In genomic region chr20:47434128-47434779, GRCh38 we compare ENCODE assay signal across 7 cellular contexts.
DNase-seq lines count a peak whose midpoint lies in the region; FAIRE-seq and TF ChIP-seq lines count a peak whose summit lies in the region.
"Not testable (repeated sequence)": the region's sequence is repeated elsewhere in the genome, so short reads cannot be mapped to it uniquely, and the experiment has no call there.

No MANE protein-coding gene starts in this region.

- not testable (repeated sequence) for H3K27ac ChIP-seq in mesenchymal stem cell (ENCODE audit: low read length, poor library complexity, severe bottlenecking)

- not testable (repeated sequence) for H3K9ac ChIP-seq in mesenchymal stem cell (ENCODE audit: low read length)

- H3K14ac ChIP-seq in mesenchymal stem cell (ENCODE audit: low read length in 2 of 2) = not testable (repeated sequence)

- DNase-seq in ELF-1 (ENCODE audit: low read depth, low spot score) = peak; percentile 29
- DNase-seq in H54 (ENCODE audit: insufficient read length, low spot score) = peak; percentile 43
- peak; percentile 79 for DNase-seq in HuH-7.5 (ENCODE audit: low spot score)
- DNase-seq in RKO (ENCODE audit: low spot score) = peak; percentile 76
- DNase-seq in amniotic epithelial cell (ENCODE audit: low read depth) = peak; percentile 97
- DNase-seq in fibroblast of gingiva (ENCODE audit: low read depth) = peak; percentile 32
- peak; percentile 83 for DNase-seq in mesenchymal stem cell

- not testable (repeated sequence) for H4K91ac ChIP-seq in mesenchymal stem cell (ENCODE audit: low read length)

- H3K4ac ChIP-seq in mesenchymal stem cell (ENCODE audit: low read depth in 1 of 2, low read length in 2 of 2) = not testable (repeated sequence)

- H3K23ac ChIP-seq in mesenchymal stem cell (ENCODE audit: low read length in 2 of 2) = not testable (repeated sequence)

- not testable (repeated sequence) for H2BK12ac ChIP-seq in mesenchymal stem cell (ENCODE audit: low read length in 2 of 2)

- not testable (repeated sequence) for H2BK5ac ChIP-seq in mesenchymal stem cell (ENCODE audit: low read depth, low read length, poor library complexity, severe bottlenecking)

- not testable (repeated sequence) for H3K79me1 ChIP-seq in mesenchymal stem cell (replicated peaks; ENCODE audit: low read length, poor library complexity, severe bottlenecking)

- peak; percentile 69 for FAIRE-seq in H54 (lab: Jason Lieb, UNC)

- H3K36me3 ChIP-seq in mesenchymal stem cell (ENCODE audit: control insufficient read depth in 1 of 2, insufficient read depth in 2 of 2, low read depth in 1 of 2, low read length in 2 of 2) = not testable (repeated sequence)

- not testable (repeated sequence) for H2AFZ ChIP-seq in mesenchymal stem cell (ENCODE audit: low read depth, low read length)

- not testable (repeated sequence) for H4K8ac ChIP-seq in mesenchymal stem cell (ENCODE audit: low read length)

- not testable (repeated sequence) for H3K4me2 ChIP-seq in mesenchymal stem cell (ENCODE audit: low read length, poor library complexity, severe bottlenecking)

- WGBS in mesenchymal stem cell = 67% methylated on average over 9 of the region's 13 CpGs

- not testable (repeated sequence) for H2BK15ac ChIP-seq in mesenchymal stem cell (ENCODE audit: low read depth, poor library complexity, severe bottlenecking)

- H2AK5ac ChIP-seq in mesenchymal stem cell (ENCODE audit: low read length, severe bottlenecking) = not testable (repeated sequence)

- H3K4me3 ChIP-seq in mesenchymal stem cell (ENCODE audit: insufficient read depth in 1 of 2, low read depth in 1 of 2, low read length in 2 of 2) = not testable (repeated sequence)

- not testable (repeated sequence) for H3K9me3 ChIP-seq in mesenchymal stem cell (ENCODE audit: control insufficient read depth, low read length)

- not testable (repeated sequence) for H3K4me1 ChIP-seq in mesenchymal stem cell (ENCODE audit: control insufficient read depth, insufficient read depth, low read depth, low read length)

- not testable (repeated sequence) for TF ChIP-seq POLR2A in H54 (IDR thresholded peaks at IDR 0.05; ENCODE audit: low read depth, low read length)

- not testable (repeated sequence) for H3K27me3 ChIP-seq in mesenchymal stem cell (ENCODE audit: control insufficient read depth in 1 of 2, insufficient read depth in 1 of 2, low read length in 2 of 2)

- not testable (repeated sequence) for H2BK120ac ChIP-seq in mesenchymal stem cell (ENCODE audit: low read depth, low read length)

- H3K18ac ChIP-seq in mesenchymal stem cell (ENCODE audit: low read depth in 1 of 2, low read length in 2 of 2) = not testable (repeated sequence)

Comparison
In these comparisons a context has a peak if more than half of its experiments do, and no peak if none do; other contexts are left out.
1. DNase-seq: peak in every context shown above with its lines; median percentile 97 in amniotic epithelial cell; 83 in mesenchymal stem cell; 79 in HuH-7.5; 76 in RKO; 43 in H54; 32 in fibroblast of gingiva; 29 in ELF-1.